Comparison of ENCODE assay signal across 15 cellular contexts in genomic region chr19:6414793-6415591, GRCh38. TPM values are rescaled to one million over a fixed set of nuclear protein-coding genes. Genes with fewer than 3 reads are reported as not detected.
"Had no signal": no experiment of that assay in that cellular context is flagged by ENCODE, and none has a peak within 500 bp of the region (broad histone marks: within the 10 kb centered on the region; RNA-seq: fewer than 3 reads in every experiment).

No MANE protein-coding gene starts in this region.

- H2AFZ ChIP-seq: hepatocyte had no signal

- H3K27me3 ChIP-seq: hepatocyte, testis had no signal

- FAIRE-seq: islet of Langerhans had no signal

- H3K4me2 ChIP-seq: hepatocyte had no signal

- H3K4me3 ChIP-seq: hepatocyte, lung, testis had no signal

- H3K27ac ChIP-seq: epithelial cell of prostate had no signal

- H3K9me3 ChIP-seq: testis had no signal

- DNase-seq: activated CD4-positive, alpha-beta memory T cell treated with anti-CD3 and anti-CD28 coated beads, Interleukin-2, amount 10 ng/mL, durations not matched to agents 7 days and 5 days; activated CD4-positive, alpha-beta T cell treated with anti-CD3 and anti-CD28 coated beads for 48 hours; activated CD4-positive, CD25-positive, alpha-beta regulatory T cell; activated naive CD4-positive, alpha-beta T cell treated with Interleukin-2 at 50 U/mL for 16 hours; activated T-cell treated with anti-CD3 and anti-CD28 coated beads, Interleukin-2, amount 50 U/mL, for 24 hours; anterior cingulate cortex; foreskin fibroblast; occipital lobe; retina; testis had no signal

RNA-seq across cellular contexts. Expression of gene SLC25A41, which starts 18.6 kb away (rescaled TPM):
- total RNA-seq: activated CD4-positive, alpha-beta memory T cell treated with anti-CD3 and anti-CD28 coated beads, Interleukin-2, amount 10 ng/mL, durations not matched to agents 7 days and 5 days; natural killer cell treated with Interleukin-12 subunit alpha and Interleukin-12 subunit beta and Interleukin-15 and Interleukin-18, amount 100 ng/mL, for 72 hours had no signal
